ENCODE assay signal across 1 cellular context in genomic region chr10:102919237-102919959, GRCh38.
A peak's percentile ranks its signal among the peaks of the same experiment; 100 is the strongest.
TF ChIP-seq lines count a peak whose summit lies in the region.

No MANE protein-coding gene starts in this region.

TF ChIP-seq in HepG2, 621 proteins besides CTCF, POLR2A, EP300 and RAD21 (continued from another document and continues in another):
- TF ChIP-seq, protein P1, sequence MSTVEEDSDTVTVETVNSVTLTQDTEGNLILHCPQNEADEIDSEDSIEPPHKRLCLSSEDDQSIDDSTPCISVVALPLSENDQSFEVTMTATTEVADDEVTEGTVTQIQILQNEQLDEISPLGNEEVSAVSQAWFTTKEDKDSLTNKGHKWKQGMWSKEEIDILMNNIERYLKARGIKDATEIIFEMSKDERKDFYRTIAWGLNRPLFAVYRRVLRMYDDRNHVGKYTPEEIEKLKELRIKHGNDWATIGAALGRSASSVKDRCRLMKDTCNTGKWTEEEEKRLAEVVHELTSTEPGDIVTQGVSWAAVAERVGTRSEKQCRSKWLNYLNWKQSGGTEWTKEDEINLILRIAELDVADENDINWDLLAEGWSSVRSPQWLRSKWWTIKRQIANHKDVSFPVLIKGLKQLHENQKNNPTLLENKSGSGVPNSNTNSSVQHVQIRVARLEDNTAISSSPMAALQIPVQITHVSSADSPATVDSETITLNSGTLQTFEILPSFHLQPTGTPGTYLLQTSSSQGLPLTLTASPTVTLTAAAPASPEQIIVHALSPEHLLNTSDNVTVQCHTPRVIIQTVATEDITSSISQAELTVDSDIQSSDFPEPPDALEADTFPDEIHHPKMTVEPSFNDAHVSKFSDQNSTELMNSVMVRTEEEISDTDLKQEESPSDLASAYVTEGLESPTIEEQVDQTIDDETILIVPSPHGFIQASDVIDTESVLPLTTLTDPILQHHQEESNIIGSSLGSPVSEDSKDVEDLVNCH (CRISPR knock-in tag; IDR thresholded peaks at IDR 0.05), result no peak
- TF ChIP-seq ZKSCAN8 (CRISPR knock-in tag; IDR thresholded peaks at IDR 0.05; ENCODE audit: borderline replicate concordance) (no peak), LBX2 (CRISPR knock-in tag; IDR thresholded peaks at IDR 0.05; ENCODE audit: borderline replicate concordance) (peak; percentile 86; the same call in 1 of the 2 replicates), YEATS2 (CRISPR knock-in tag; IDR thresholded peaks at IDR 0.05; ENCODE audit: borderline replicate concordance) (no peak), ZFP36L2 (CRISPR knock-in tag; IDR thresholded peaks at IDR 0.05) (no peak), ZNF790 (CRISPR knock-in tag; IDR thresholded peaks at IDR 0.05; ENCODE audit: borderline replicate concordance) (peak; percentile 19; the same call in 1 of the 2 replicates), PAXIP1 (CRISPR knock-in tag; conservative IDR thresholded peaks at IDR 0.05) (0 out of 2 replicates have a peak, but pooled peaks have one; percentile 11), ZNF335 (CRISPR knock-in tag; IDR thresholded peaks at IDR 0.05) (no peak), TGIF2 (CRISPR knock-in tag; IDR thresholded peaks at IDR 0.05) (peak; percentile 64; the same call in 1 of the 2 replicates), GTF3A (CRISPR knock-in tag; conservative IDR thresholded peaks at IDR 0.05) (no peak), TBX2 (CRISPR knock-in tag; IDR thresholded peaks at IDR 0.05; ENCODE audit: borderline replicate concordance) (no peak; the same call in 1 of the 2 replicates), GFI1 (CRISPR knock-in tag; IDR thresholded peaks at IDR 0.05; ENCODE audit: borderline replicate concordance) (no peak), CBFB (CRISPR knock-in tag; IDR thresholded peaks at IDR 0.05) (peak; percentile 69; the same call in 1 of the 2 replicates), TAF15 (IDR thresholded peaks at IDR 0.05; ENCODE audit: low read depth, low read length, poor library complexity, severe bottlenecking) (no peak), ZMYM3 (CRISPR knock-in tag; IDR thresholded peaks at IDR 0.05) (no peak; the same call in 1 of the 2 replicates), ZNF121 (CRISPR knock-in tag; IDR thresholded peaks at IDR 0.05) (no peak), SATB2 (CRISPR knock-in tag; IDR thresholded peaks at IDR 0.05) (0 out of 2 replicates have a peak, but pooled peaks have one; percentile 84), KDM5B (CRISPR knock-in tag; IDR thresholded peaks at IDR 0.05; ENCODE audit: borderline replicate concordance) (peak; percentile 74; the same call in 1 of the 2 replicates), EED (CRISPR knock-in tag; IDR thresholded peaks at IDR 0.05) (peak; percentile 54; the same call in 1 of the 2 replicates), SNRNP70 (IDR thresholded peaks at IDR 0.05; ENCODE audit: low read depth, low read length) (no peak), ZNF24 (IDR thresholded peaks at IDR 0.05) (no peak), FOXJ3 (CRISPR knock-in tag; IDR thresholded peaks at IDR 0.05; ENCODE audit: borderline replicate concordance) (no peak; the same call in 1 of the 2 replicates), ZNF800 (CRISPR knock-in tag; IDR thresholded peaks at IDR 0.05) (0 out of 2 replicates have a peak, but pooled peaks have one; percentile 59), ZBTB25 (CRISPR knock-in tag; IDR thresholded peaks at IDR 0.05) (0 out of 2 replicates have a peak, but pooled peaks have one; percentile 39), RFX1 (IDR thresholded peaks at IDR 0.05) (0 out of 2 replicates have a peak, but pooled peaks have one; percentile 11), ZNF792 (CRISPR knock-in tag; IDR thresholded peaks at IDR 0.05) (peak; percentile 48; the same call in 1 of the 2 replicates), CREM (IDR thresholded peaks at IDR 0.05) (no peak), CREM (CRISPR knock-in tag; IDR thresholded peaks at IDR 0.05) (no peak), ZNF501 (CRISPR knock-in tag; IDR thresholded peaks at IDR 0.05) (peak; percentile 35; the same call in 1 of the 2 replicates), ZNF432 (CRISPR knock-in tag; IDR thresholded peaks at IDR 0.05; ENCODE audit: borderline replicate concordance) (no peak), ZMYM2 (CRISPR knock-in tag; IDR thresholded peaks at IDR 0.05) (0 out of 2 replicates have a peak, but pooled peaks have one; percentile 44), ZNF841 (CRISPR knock-in tag; IDR thresholded peaks at IDR 0.05; ENCODE audit: borderline replicate concordance) (no peak), MAZ (IDR thresholded peaks at IDR 0.05; ENCODE audit: borderline replicate concordance, low read depth, low read length) (no peak), MAZ (CRISPR knock-in tag; IDR thresholded peaks at IDR 0.05; ENCODE audit: low read depth) (no peak), RARG (CRISPR knock-in tag; IDR thresholded peaks at IDR 0.05; ENCODE audit: low read depth) (no peak), TRIM24 (CRISPR knock-in tag; IDR thresholded peaks at IDR 0.05) (no peak), ZNF672 (CRISPR knock-in tag; IDR thresholded peaks at IDR 0.05) (no peak), KMT2A (CRISPR knock-in tag; IDR thresholded peaks at IDR 0.05) (peak; percentile 19; the same call in 1 of the 2 replicates), HOXD1 (CRISPR knock-in tag; IDR thresholded peaks at IDR 0.05) (0 out of 2 replicates have a peak, but pooled peaks have one; percentile 11), ZNF773 (CRISPR knock-in tag; IDR thresholded peaks at IDR 0.05; ENCODE audit: borderline replicate concordance) (peak; percentile 75; the same call in 1 of the 2 replicates), ZNF556 (CRISPR knock-in tag; IDR thresholded peaks at IDR 0.05; ENCODE audit: borderline replicate concordance) (no peak), NCOA5 (CRISPR knock-in tag; IDR thresholded peaks at IDR 0.05) (no peak), ZNF44 (CRISPR knock-in tag; IDR thresholded peaks at IDR 0.05) (peak; percentile 72; the same call in 1 of the 2 replicates), MTA1 (CRISPR knock-in tag; IDR thresholded peaks at IDR 0.05; ENCODE audit: borderline replicate concordance) (0 out of 2 replicates have a peak, but pooled peaks have one; percentile 18), SRSF4 (IDR thresholded peaks at IDR 0.05; ENCODE audit: low read depth, low read length, poor library complexity, severe bottlenecking) (no peak)
- TF ChIP-seq, protein P2, sequence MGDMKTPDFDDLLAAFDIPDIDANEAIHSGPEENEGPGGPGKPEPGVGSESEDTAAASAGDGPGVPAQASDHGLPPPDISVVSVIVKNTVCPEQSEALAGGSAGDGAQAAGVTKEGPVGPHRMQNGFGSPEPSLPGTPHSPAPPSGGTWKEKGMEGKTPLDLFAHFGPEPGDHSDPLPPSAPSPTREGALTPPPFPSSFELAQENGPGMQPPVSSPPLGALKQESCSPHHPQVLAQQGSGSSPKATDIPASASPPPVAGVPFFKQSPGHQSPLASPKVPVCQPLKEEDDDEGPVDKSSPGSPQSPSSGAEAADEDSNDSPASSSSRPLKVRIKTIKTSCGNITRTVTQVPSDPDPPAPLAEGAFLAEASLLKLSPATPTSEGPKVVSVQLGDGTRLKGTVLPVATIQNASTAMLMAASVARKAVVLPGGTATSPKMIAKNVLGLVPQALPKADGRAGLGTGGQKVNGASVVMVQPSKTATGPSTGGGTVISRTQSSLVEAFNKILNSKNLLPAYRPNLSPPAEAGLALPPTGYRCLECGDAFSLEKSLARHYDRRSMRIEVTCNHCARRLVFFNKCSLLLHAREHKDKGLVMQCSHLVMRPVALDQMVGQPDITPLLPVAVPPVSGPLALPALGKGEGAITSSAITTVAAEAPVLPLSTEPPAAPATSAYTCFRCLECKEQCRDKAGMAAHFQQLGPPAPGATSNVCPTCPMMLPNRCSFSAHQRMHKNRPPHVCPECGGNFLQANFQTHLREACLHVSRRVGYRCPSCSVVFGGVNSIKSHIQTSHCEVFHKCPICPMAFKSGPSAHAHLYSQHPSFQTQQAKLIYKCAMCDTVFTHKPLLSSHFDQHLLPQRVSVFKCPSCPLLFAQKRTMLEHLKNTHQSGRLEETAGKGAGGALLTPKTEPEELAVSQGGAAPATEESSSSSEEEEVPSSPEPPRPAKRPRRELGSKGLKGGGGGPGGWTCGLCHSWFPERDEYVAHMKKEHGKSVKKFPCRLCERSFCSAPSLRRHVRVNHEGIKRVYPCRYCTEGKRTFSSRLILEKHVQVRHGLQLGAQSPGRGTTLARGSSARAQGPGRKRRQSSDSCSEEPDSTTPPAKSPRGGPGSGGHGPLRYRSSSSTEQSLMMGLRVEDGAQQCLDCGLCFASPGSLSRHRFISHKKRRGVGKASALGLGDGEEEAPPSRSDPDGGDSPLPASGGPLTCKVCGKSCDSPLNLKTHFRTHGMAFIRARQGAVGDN (CRISPR knock-in tag; IDR thresholded peaks at IDR 0.05), result peak; percentile 98
- TF ChIP-seq, protein P3, sequence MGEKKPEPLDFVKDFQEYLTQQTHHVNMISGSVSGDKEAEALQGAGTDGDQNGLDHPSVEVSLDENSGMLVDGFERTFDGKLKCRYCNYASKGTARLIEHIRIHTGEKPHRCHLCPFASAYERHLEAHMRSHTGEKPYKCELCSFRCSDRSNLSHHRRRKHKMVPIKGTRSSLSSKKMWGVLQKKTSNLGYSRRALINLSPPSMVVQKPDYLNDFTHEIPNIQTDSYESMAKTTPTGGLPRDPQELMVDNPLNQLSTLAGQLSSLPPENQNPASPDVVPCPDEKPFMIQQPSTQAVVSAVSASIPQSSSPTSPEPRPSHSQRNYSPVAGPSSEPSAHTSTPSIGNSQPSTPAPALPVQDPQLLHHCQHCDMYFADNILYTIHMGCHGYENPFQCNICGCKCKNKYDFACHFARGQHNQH (CRISPR knock-in tag; IDR thresholded peaks at IDR 0.05), result peak; percentile 41; the same call in 1 of the 2 replicates
- TF ChIP-seq, protein P4, sequence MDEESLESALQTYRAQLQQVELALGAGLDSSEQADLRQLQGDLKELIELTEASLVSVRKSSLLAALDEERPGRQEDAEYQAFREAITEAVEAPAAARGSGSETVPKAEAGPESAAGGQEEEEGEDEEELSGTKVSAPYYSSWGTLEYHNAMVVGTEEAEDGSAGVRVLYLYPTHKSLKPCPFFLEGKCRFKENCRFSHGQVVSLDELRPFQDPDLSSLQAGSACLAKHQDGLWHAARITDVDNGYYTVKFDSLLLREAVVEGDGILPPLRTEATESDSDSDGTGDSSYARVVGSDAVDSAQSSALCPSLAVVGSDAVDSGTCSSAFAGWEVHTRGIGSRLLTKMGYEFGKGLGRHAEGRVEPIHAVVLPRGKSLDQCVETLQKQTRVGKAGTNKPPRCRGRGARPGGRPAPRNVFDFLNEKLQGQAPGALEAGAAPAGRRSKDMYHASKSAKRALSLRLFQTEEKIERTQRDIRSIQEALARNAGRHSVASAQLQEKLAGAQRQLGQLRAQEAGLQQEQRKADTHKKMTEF (CRISPR knock-in tag; IDR thresholded peaks at IDR 0.05), result 0 out of 2 replicates have a peak, but pooled peaks have one; percentile 36
- TF ChIP-seq, protein P5, sequence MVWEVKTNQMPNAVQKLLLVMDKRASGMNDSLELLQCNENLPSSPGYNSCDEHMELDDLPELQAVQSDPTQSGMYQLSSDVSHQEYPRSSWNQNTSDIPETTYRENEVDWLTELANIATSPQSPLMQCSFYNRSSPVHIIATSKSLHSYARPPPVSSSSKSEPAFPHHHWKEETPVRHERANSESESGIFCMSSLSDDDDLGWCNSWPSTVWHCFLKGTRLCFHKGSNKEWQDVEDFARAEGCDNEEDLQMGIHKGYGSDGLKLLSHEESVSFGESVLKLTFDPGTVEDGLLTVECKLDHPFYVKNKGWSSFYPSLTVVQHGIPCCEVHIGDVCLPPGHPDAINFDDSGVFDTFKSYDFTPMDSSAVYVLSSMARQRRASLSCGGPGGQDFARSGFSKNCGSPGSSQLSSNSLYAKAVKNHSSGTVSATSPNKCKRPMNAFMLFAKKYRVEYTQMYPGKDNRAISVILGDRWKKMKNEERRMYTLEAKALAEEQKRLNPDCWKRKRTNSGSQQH (CRISPR knock-in tag; IDR thresholded peaks at IDR 0.05; ENCODE audit: low read depth), result no peak
